ENCODE assay signal across 15 cellular contexts in the genomic region with DNA sequence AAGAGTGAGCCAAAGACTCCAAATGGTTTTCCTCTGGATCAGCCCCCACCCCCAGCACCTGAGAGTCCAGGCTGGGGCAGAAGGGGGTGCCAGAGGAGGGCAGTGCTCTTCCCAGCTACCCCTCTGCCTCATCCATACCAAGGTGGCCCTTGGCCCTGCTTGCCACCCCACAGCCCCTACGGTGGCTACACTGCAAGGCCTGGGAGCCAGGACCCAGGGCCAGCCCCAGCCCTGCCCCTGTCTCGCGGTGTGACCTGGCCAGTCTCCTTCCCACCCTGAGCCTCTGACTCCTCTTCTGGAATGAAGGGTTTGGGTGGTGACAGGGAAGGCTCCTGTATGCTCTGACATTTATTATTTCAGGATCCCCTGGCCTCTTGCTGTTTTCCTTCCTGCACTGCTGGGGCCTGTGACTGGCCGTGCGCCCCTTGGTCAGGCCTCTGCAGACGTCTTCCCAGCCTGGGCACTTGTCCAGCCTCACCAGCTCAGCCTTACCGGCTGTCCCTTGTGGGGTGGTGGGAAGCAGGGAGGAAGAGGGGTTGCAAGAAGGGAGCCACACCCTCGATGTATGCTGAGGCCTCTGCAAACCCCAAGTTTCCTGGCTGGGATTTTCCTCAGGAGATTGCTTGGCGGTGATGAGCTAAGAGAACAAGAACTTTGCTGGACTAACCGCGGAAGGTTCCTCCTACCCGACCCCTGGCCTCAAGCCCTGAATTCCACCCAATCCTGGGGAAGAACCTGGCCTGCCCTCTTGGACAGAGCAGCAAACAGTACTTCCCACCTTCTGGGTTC. TPM values are rescaled to one million over a fixed set of nuclear protein-coding genes. Genes with fewer than 3 reads are reported as not detected.
DNase-seq lines count a peak whose midpoint lies in the region; ATAC-seq, FAIRE-seq and TF ChIP-seq lines count a peak whose summit lies in the region.
"Had no signal": no experiment of that assay in that cellular context is flagged by ENCODE, and none has a peak within 500 bp of the region (broad histone marks: within the 10 kb centered on the region; RNA-seq: fewer than 3 reads in every experiment).

No MANE protein-coding gene starts in this region.

- no peaks in the 10 kb centered on the region for H3K27me3 Mint-ChIP-seq in activated CD4-positive, alpha-beta memory T cell treated with anti-CD3 and anti-CD28 coated beads for 36 hours
- H3K27me3 Mint-ChIP-seq: CD4-positive, CD25-positive, alpha-beta regulatory T cell had no signal

- TF ChIP-seq CTCF in endothelial cell of umbilical vein (IDR thresholded peaks at IDR 0.05; ENCODE audit: extremely low read depth in 1 of 2, insufficient read depth in 1 of 2, low read depth in 1 of 2, low read length in 2 of 2) (no peak), left lung (IDR thresholded peaks at IDR 0.05) (no peak)

- no peaks in the 10 kb centered on the region for H4K20me1 ChIP-seq in endothelial cell of umbilical vein (replicated peaks; ENCODE audit: control insufficient read depth, extremely low read depth, insufficient read depth, low read length)

- intact Hi-C loops in endothelial cell of umbilical vein (cut with micrococcal nuclease) (no loop called here), left lung (cut with DNase I) (no loop called here)
- intact Hi-C loops in activated CD4-positive, alpha-beta memory T cell treated with anti-CD3 and anti-CD28 coated beads for 36 hours (cut with micrococcal nuclease), result no loop called here

- H3K9me3 ChIP-seq in endothelial cell of umbilical vein (replicated peaks; ENCODE audit: control insufficient read depth, insufficient read depth, low read length) (no peaks in the 10 kb centered on the region), left lung (no peaks in the 10 kb centered on the region)

- no peaks in the 10 kb centered on the region for H3K36me3 Mint-ChIP-seq in activated CD4-positive, alpha-beta memory T cell treated with anti-CD3 and anti-CD28 coated beads for 36 hours
- H3K36me3 Mint-ChIP-seq: CD4-positive, CD25-positive, alpha-beta regulatory T cell; naive thymus-derived CD8-positive, alpha-beta T cell had no signal

- H3K27me3 ChIP-seq in endothelial cell of umbilical vein (ENCODE audit: control insufficient read depth in 2 of 2, insufficient read depth in 2 of 2, low read length in 2 of 2), result no peaks in the 10 kb centered on the region
- H3K27me3 ChIP-seq in left lung, result no peaks in the 10 kb centered on the region

- FAIRE-seq in endothelial cell of umbilical vein (lab: Jason Lieb, UNC), result peak; percentile 85

- no peak overlapping the region for H3K9ac ChIP-seq in endothelial cell of umbilical vein (replicated peaks; ENCODE audit: extremely low read depth, insufficient read depth, low read length)

- dilution Hi-C loops in endothelial cell of umbilical vein (cut with MboI; ENCODE audit: extremely low pct_ligation_motif_present, low sequenced_read_pairs), result no loop called here

- no peak overlapping the region for H3K27ac ChIP-seq in endothelial cell of umbilical vein (ENCODE audit: insufficient read depth, low read depth, low read length)
- peak overlapping the region in 1 of 2 donors; percentile 24 for H3K27ac ChIP-seq in left lung

- no peaks in the 10 kb centered on the region for H3K4me1 Mint-ChIP-seq in activated CD4-positive, alpha-beta memory T cell treated with anti-CD3 and anti-CD28 coated beads for 36 hours (ENCODE audit: low read depth)
- H3K4me1 Mint-ChIP-seq: activated B cell treated with CpG ODN at 0.5 μM for 24 hours; naive thymus-derived CD8-positive, alpha-beta T cell had no signal

- H2AFZ ChIP-seq in endothelial cell of umbilical vein (ENCODE audit: low read depth, low read length), result peak overlapping the region; percentile 44

- H3K4me2 ChIP-seq in endothelial cell of umbilical vein (ENCODE audit: insufficient read depth, low read length), result no peak overlapping the region

- POLR2A ChIA-PET in endothelial cell of umbilical vein (lab: Charles Lee), result interaction anchor here (0.6 kb wide), 2 partner anchors 45 to 352 kb away, joined by 3 to 4 read pairs; no protein-coding TSS in a partner anchor
- POLR2A ChIA-PET in activated CD4-positive, alpha-beta memory T cell treated with anti-CD3 and anti-CD28 coated beads for 36 hours (lab: Charles Lee), result no interaction called here

- H3K27ac Mint-ChIP-seq in activated CD4-positive, alpha-beta memory T cell treated with anti-CD3 and anti-CD28 coated beads for 36 hours, result no peak overlapping the region
- H3K27ac Mint-ChIP-seq: activated B cell treated with CpG ODN at 0.5 μM for 24 hours; activated T-helper 2 cell treated with anti-CD3 and anti-CD28 coated beads, Interferon-gamma antibody, Interleukin-2, Interleukin-4, amounts not matched to agents 10 μg/mL and 5 μg/mL and 100 μg/mL, durations not matched to agents 14 hours and 24 hours and 36 hours; naive thymus-derived CD8-positive, alpha-beta T cell had no signal

- H3K36me3 ChIP-seq in endothelial cell of umbilical vein (ENCODE audit: control insufficient read depth in 2 of 2, extremely low read depth in 1 of 2, insufficient read depth in 2 of 2, low read length in 2 of 2) (no peaks in the 10 kb centered on the region), left lung (no peaks in the 10 kb centered on the region)

- DNase-seq in HT1080 (ENCODE audit: low read depth) (peak; percentile 60), endothelial cell of umbilical vein (ENCODE audit: low read depth, low spot score) (peak; percentile 41), left lung (peak in 1 of 2 donors; percentile 49), stromal cell of bone marrow (ENCODE audit: low read depth) (peak; percentile 98), NCI-H1694 treated with DMSO at 0.1 percent for 48 hours (lab: John Stamatoyannopoulos, UW) (no peak)
- no peak for DNase-seq in activated CD4-positive, alpha-beta T cell treated with anti-CD3 and anti-CD28 coated beads, Interleukin-2, amount 50 U/mL, for 4 hours
- no peak for DNase-seq in activated CD4-positive, alpha-beta memory T cell treated with anti-CD3 and anti-CD28 coated beads for 36 hours
- DNase-seq: activated B cell treated with CpG ODN at 0.5 μM for 24 hours; CD4-positive, CD25-positive, alpha-beta regulatory T cell; effector CD4-positive, alpha-beta T cell; H9; naive thymus-derived CD8-positive, alpha-beta T cell; stimulated activated naive CD4-positive, alpha-beta T cell treated with Interleukin-2 at 50 U/mL for 16 hours had no signal

- TF ChIP-seq POLR2A in endothelial cell of umbilical vein (IDR thresholded peaks at IDR 0.05; ENCODE audit: low read depth, low read length), result no peak

- no peaks in the 10 kb centered on the region for H3K79me2 ChIP-seq in endothelial cell of umbilical vein (ENCODE audit: control insufficient read depth, insufficient read depth, low read length)

- ATAC-seq in left lung, result peak; percentile 49
- no peak for ATAC-seq in GM21526 (IDR thresholded peaks at IDR 0.05; ENCODE audit: low FRiP score, unreplicated experiment)
- ATAC-seq: naive thymus-derived CD8-positive, alpha-beta T cell had no signal

- H3K9me3 Mint-ChIP-seq in activated CD4-positive, alpha-beta memory T cell treated with anti-CD3 and anti-CD28 coated beads for 36 hours, result no peaks in the 10 kb centered on the region
- H3K9me3 Mint-ChIP-seq: activated B cell treated with CpG ODN at 0.5 μM for 24 hours; activated T-helper 2 cell treated with anti-CD3 and anti-CD28 coated beads, Interferon-gamma antibody, Interleukin-2, Interleukin-4, amounts not matched to agents 10 μg/mL and 5 μg/mL and 100 μg/mL, durations not matched to agents 14 hours and 24 hours and 36 hours; CD4-positive, CD25-positive, alpha-beta regulatory T cell; H9; naive thymus-derived CD8-positive, alpha-beta T cell had no signal

- H3K4me1 ChIP-seq in endothelial cell of umbilical vein (ENCODE audit: control insufficient read depth, extremely low read depth, insufficient read depth, low read length), result peaks cover 13% of the 10 kb centered on the region
- H3K4me1 ChIP-seq in left lung, result peaks cover 4 to 7% of the 10 kb centered on the region in 2 donors

- no peak overlapping the region for H3K4me3 Mint-ChIP-seq in activated CD4-positive, alpha-beta memory T cell treated with anti-CD3 and anti-CD28 coated beads for 36 hours
- H3K4me3 Mint-ChIP-seq: activated B cell treated with CpG ODN at 0.5 μM for 24 hours; CD4-positive, CD25-positive, alpha-beta regulatory T cell; H9; naive thymus-derived CD8-positive, alpha-beta T cell had no signal

- H3K4me3 ChIP-seq in endothelial cell of umbilical vein (replicated peaks in 1 of 3; ENCODE audit: insufficient read depth in 1 of 3, low read depth in 1 of 3, low read length in 3 of 3) (no peak overlapping the region), left lung (no peak overlapping the region)

- no peaks in the 10 kb centered on the region for H3K9me1 ChIP-seq in endothelial cell of umbilical vein (replicated peaks; ENCODE audit: control insufficient read depth, extremely low read depth, insufficient read depth, low read length)

- no TSS peak for BruUV-seq in endothelial cell of umbilical vein (replicated peaks; lab: Mats Ljungman, UMichigan)

- CTCF ChIA-PET in endothelial cell of umbilical vein (lab: Charles Lee), result interaction anchor here (1.4 to 3.1 kb wide), 3 partner anchors 13 to 126 kb away, joined by 4 to 14 read pairs (median 7); partner anchors contain the start of genes ASAP3 and HNRNPR
- CTCF ChIA-PET in activated CD4-positive, alpha-beta memory T cell treated with anti-CD3 and anti-CD28 coated beads for 36 hours (lab: Charles Lee), result interaction anchor here (1.3 kb wide), 1 partner anchor 27 kb away, joined by 8 read pairs; no protein-coding TSS in a partner anchor

RNA-seq across cellular contexts. Expression of gene ASAP3, which starts 13.5 kb away (rescaled TPM):
- total RNA-seq in HT1080 (2014; rRNA removed; shearing (Covaris generic)), result 1.7 and 2.2 TPM in 2 replicates
- 1.9 TPM in 2 replicates for polyA plus RNA-seq in HT1080 (2015; cell fraction: cytosol; rRNA removed)
- 5.1 and 6.7 TPM in 2 replicates for polyA plus RNA-seq in HT1080 (2015; cell fraction: nucleus; rRNA removed)
- 14.2 and 15.5 TPM in 2 replicates for total RNA-seq in endothelial cell of umbilical vein
- polyA plus RNA-seq in endothelial cell of umbilical vein, result 12.5 and 14.8 TPM in 2 replicates
- polyA plus RNA-seq in endothelial cell of umbilical vein (2011; cell fraction: cytosol; rRNA removed), result 7.9 and 11.3 TPM in 2 replicates
- 49.9 and 62.4 TPM in 2 replicates for polyA plus RNA-seq in endothelial cell of umbilical vein (2011; cell fraction: nucleus; rRNA removed)
- 12.8 and 22.2 TPM in 2 replicates for polyA plus RNA-seq in endothelial cell of umbilical vein (2012)
- 18.5 and 18.7 TPM in 2 replicates for polyA minus RNA-seq in endothelial cell of umbilical vein
- polyA minus RNA-seq in endothelial cell of umbilical vein (2011; cell fraction: cytosol; rRNA and poly(A)+ RNA removed), result 2.3 TPM
- polyA minus RNA-seq in endothelial cell of umbilical vein (2011; cell fraction: nucleus; rRNA and poly(A)+ RNA removed), result 9.7 and 11.7 TPM in 2 replicates
- 10 to 100 TPM; 35.2 to 43.7 TPM for total RNA-seq in left lung
- under 1 TPM; 0.50 to 0.58 TPM for total RNA-seq in activated CD4-positive, alpha-beta memory T cell treated with anti-CD3 and anti-CD28 coated beads for 36 hours
- total RNA-seq: activated T-helper 2 cell treated with anti-CD3 and anti-CD28 coated beads, Interferon-gamma antibody, Interleukin-2, Interleukin-4, amounts not matched to agents 10 μg/mL and 5 μg/mL and 100 μg/mL, durations not matched to agents 14 hours and 24 hours and 36 hours had no signal

RNA-seq across cellular contexts. Expression of gene TCEA3, which starts 45.9 kb away (rescaled TPM):
- total RNA-seq in HT1080 (2014; rRNA removed; shearing (Covaris generic)), result 1.2 and 1.4 TPM in 2 replicates
- polyA plus RNA-seq in HT1080 (2015; cell fraction: cytosol; rRNA removed), result 0.43 and 0.85 TPM in 2 replicates
- 0.48 and 1.3 TPM in 2 replicates for polyA plus RNA-seq in HT1080 (2015; cell fraction: nucleus; rRNA removed)
- total RNA-seq in endothelial cell of umbilical vein (3.4 and 3.7 TPM in 2 replicates), left lung (10 to 100 TPM; 28.3 to 43.2 TPM)
- polyA plus RNA-seq in endothelial cell of umbilical vein, result 0.75 and 1.5 TPM in 2 replicates
- 1.7 and 2.2 TPM in 2 replicates for polyA plus RNA-seq in endothelial cell of umbilical vein (2011; cell fraction: cytosol; rRNA removed)
- polyA plus RNA-seq in endothelial cell of umbilical vein (2011; cell fraction: nucleus; rRNA removed), result 2.5 and 3.0 TPM in 2 replicates
- polyA plus RNA-seq in endothelial cell of umbilical vein (2012), result 2.7 and 4.1 TPM in 2 replicates
- 0.62 and 1.6 TPM in 2 replicates for polyA minus RNA-seq in endothelial cell of umbilical vein
- 1.8 TPM for polyA minus RNA-seq in endothelial cell of umbilical vein (2011; cell fraction: cytosol; rRNA and poly(A)+ RNA removed)
- polyA minus RNA-seq in endothelial cell of umbilical vein (2011; cell fraction: nucleus; rRNA and poly(A)+ RNA removed), result 0.87 and 0.96 TPM in 2 replicates
- total RNA-seq in activated CD4-positive, alpha-beta memory T cell treated with anti-CD3 and anti-CD28 coated beads for 36 hours, result 1 to 10 TPM; 4.4 to 4.5 TPM
- total RNA-seq: activated B cell treated with CpG ODN at 0.5 μM for 24 hours had no signal

Comparison
In these comparisons a context has a peak if more than half of its experiments do, and no peak if none do; other contexts are left out.
1. DNase-seq: peak in HT1080 (single experiment), endothelial cell of umbilical vein (single experiment) and stromal cell of bone marrow (single experiment); none in NCI-H1694 treated with DMSO at 0.1 percent for 48 hours (single experiment), activated CD4-positive, alpha-beta T cell treated with anti-CD3 and anti-CD28 coated beads, Interleukin-2, amount 50 U/mL, for 4 hours (0 of 2) and activated CD4-positive, alpha-beta memory T cell treated with anti-CD3 and anti-CD28 coated beads for 36 hours (single experiment).